In genomic region chr4:150948710-150949109, GRCh38 we compare ENCODE assay signal across 1 cellular context.
TF ChIP-seq lines count a peak whose summit lies in the region.

No MANE protein-coding gene starts in this region.

TF ChIP-seq in K562, 482 proteins besides CTCF, POLR2A, EP300 and RAD21 (continued from another document):
- 0 out of 2 replicates have a peak, but pooled peaks have one; percentile 39 for TF ChIP-seq CHAMP1 (IDR thresholded peaks at IDR 0.05)
- TF ChIP-seq RBM25 (IDR thresholded peaks at IDR 0.05; ENCODE audit: low read depth, low read length, severe bottlenecking) = peak; percentile 97
- no peak for TF ChIP-seq SETDB1 (IDR thresholded peaks at IDR 0.05; ENCODE audit: low read length)
- no peak for TF ChIP-seq GATAD2B (IDR thresholded peaks at IDR 0.05; ENCODE audit: borderline replicate concordance)
- no peak for TF ChIP-seq RFX1 (IDR thresholded peaks at IDR 0.05)
